8 cellular contexts compared by ENCODE assay signal in the genomic region with DNA sequence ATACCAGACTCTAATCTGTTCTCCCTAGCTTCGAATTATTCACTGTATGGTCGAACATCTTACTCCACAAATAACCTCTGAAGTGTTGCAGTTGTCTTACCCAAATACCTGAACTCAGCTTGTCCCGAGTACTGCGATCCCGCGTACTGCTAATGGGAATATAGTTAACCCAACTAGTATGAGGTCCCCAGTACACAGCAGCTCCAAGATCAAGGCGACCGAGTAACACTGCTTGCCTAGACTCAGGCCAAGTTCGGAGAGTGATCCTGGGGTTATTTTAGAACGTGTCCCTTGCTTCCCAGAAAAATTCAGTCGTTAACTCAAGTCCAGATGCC. TPM values are rescaled to one million over a fixed set of nuclear protein-coding genes. Genes with fewer than 3 reads are reported as not detected.
A peak's percentile ranks its signal among the peaks of the same experiment; 100 is the strongest.
DNase-seq lines count a peak whose midpoint lies in the region; ATAC-seq and TF ChIP-seq lines count a peak whose summit lies in the region.

No MANE protein-coding gene starts in this region.

- H3K27me3 Mint-ChIP-seq in stimulated activated naive CD8-positive, alpha-beta T cell treated with anti-CD3 and anti-CD28 coated beads, Interleukin-15, Interleukin-2, amounts not matched to agents 100 ng/mL and 50 ng/mL, for 24 hours, result peaks cover 21% of the 10 kb centered on the region

- peaks cover 16% of the 10 kb centered on the region for H3K36me3 Mint-ChIP-seq in stimulated activated naive CD8-positive, alpha-beta T cell treated with anti-CD3 and anti-CD28 coated beads, Interleukin-15, Interleukin-2, amounts not matched to agents 100 ng/mL and 50 ng/mL, for 24 hours (ENCODE audit: low read depth)

- no peaks in the 10 kb centered on the region for H3K9me3 Mint-ChIP-seq in stimulated activated naive CD8-positive, alpha-beta T cell treated with anti-CD3 and anti-CD28 coated beads, Interleukin-15, Interleukin-2, amounts not matched to agents 100 ng/mL and 50 ng/mL, for 24 hours

- 17 to 31% methylated on average over 7 to 11 of the region's 11 CpGs for WGBS in esophagus squamous epithelium, 2 donors

- no peak for ATAC-seq in stimulated activated naive CD8-positive, alpha-beta T cell treated with anti-CD3 and anti-CD28 coated beads, Interleukin-15, Interleukin-2, amounts not matched to agents 100 U/mL and 50 U/mL, for 24 hours
- ATAC-seq in HG02623 (IDR thresholded peaks at IDR 0.05; ENCODE audit: unreplicated experiment), result no peak

- H3K79me2 ChIP-seq in osteoblast (ENCODE audit: insufficient read depth, low read length), result peaks cover 45% of the 10 kb centered on the region

- peak overlapping the region; percentile 96 for H2AFZ ChIP-seq in osteoblast (ENCODE audit: low read length)

- no peak for TF ChIP-seq POLR2A in esophagus squamous epithelium (IDR thresholded peaks at IDR 0.05)

- DNase-seq in stimulated activated naive CD8-positive, alpha-beta T cell treated with anti-CD3 and anti-CD28 coated beads, Interleukin-15, Interleukin-2, amounts not matched to agents 100 U/mL and 50 U/mL, for 24 hours, result no peak
- DNase-seq in SJCRH30, result no peak
- DNase-seq in esophagus squamous epithelium (lab: John Stamatoyannopoulos, UW), result no peak
- DNase-seq in osteoblast (ENCODE audit: insufficient read length, low spot score, missing footprints), result peak; percentile 64
- no peak for DNase-seq in GM20000 (ENCODE audit: low spot score)
- no peak for DNase-seq in pons (ENCODE audit: low spot score)

- H3K27me3 ChIP-seq in SJCRH30 (no peaks in the 10 kb centered on the region), esophagus squamous epithelium (no peaks in the 10 kb centered on the region), osteoblast (ENCODE audit: insufficient read depth, low read length) (peaks cover 3% of the 10 kb centered on the region)

- TF ChIP-seq CTCF in esophagus squamous epithelium (IDR thresholded peaks at IDR 0.05) (no peak), osteoblast (IDR thresholded peaks at IDR 0.05; ENCODE audit: extremely low read depth, low read depth, low read length) (no peak), GM20000 (IDR thresholded peaks at IDR 0.05; ENCODE audit: extremely low read depth, missing control alignments) (no peak)

- peak overlapping the region; percentile 79 for H3K4me2 ChIP-seq in osteoblast (ENCODE audit: insufficient read depth, low read length)

- H4K20me1 ChIP-seq in osteoblast (ENCODE audit: insufficient read depth, low read length), result no peaks in the 10 kb centered on the region

- intact Hi-C loops in esophagus squamous epithelium (cut with DNase I), result no loop called here

- H3K4me1 ChIP-seq in SJCRH30 (peaks cover 7% of the 10 kb centered on the region), esophagus squamous epithelium (peaks cover 5 to 40% (median 16%) of the 10 kb centered on the region in 3 donors), osteoblast (ENCODE audit: insufficient read depth, low read length) (peaks cover 33% of the 10 kb centered on the region)

- H3K27ac Mint-ChIP-seq in stimulated activated naive CD8-positive, alpha-beta T cell treated with anti-CD3 and anti-CD28 coated beads, Interleukin-15, Interleukin-2, amounts not matched to agents 100 ng/mL and 50 ng/mL, for 24 hours, result peak overlapping the region; percentile 95

- peak overlapping the region; percentile 95 for H3K27ac ChIP-seq in SJCRH30
- peak overlapping the region; percentile 93 to 100 (median 98) for H3K27ac ChIP-seq in esophagus squamous epithelium
- H3K27ac ChIP-seq in osteoblast (ENCODE audit: low read depth, low read length), result peak overlapping the region; percentile 86

- peak overlapping the region; percentile 98 for H3K4me3 Mint-ChIP-seq in stimulated activated naive CD8-positive, alpha-beta T cell treated with anti-CD3 and anti-CD28 coated beads, Interleukin-15, Interleukin-2, amounts not matched to agents 100 ng/mL and 50 ng/mL, for 24 hours

- H3K4me1 Mint-ChIP-seq in stimulated activated naive CD8-positive, alpha-beta T cell treated with anti-CD3 and anti-CD28 coated beads, Interleukin-15, Interleukin-2, amounts not matched to agents 100 ng/mL and 50 ng/mL, for 24 hours (ENCODE audit: low read depth), result peaks cover 37% of the 10 kb centered on the region

- peaks cover 2% of the 10 kb centered on the region; the same call in 1 of the 2 replicates for H3K36me3 ChIP-seq in SJCRH30
- no peaks in the 10 kb centered on the region for H3K36me3 ChIP-seq in esophagus squamous epithelium
- H3K36me3 ChIP-seq in osteoblast (ENCODE audit: insufficient read depth, low read length), result no peaks in the 10 kb centered on the region

- peak overlapping the region; percentile 87 for H3K4me3 ChIP-seq in SJCRH30
- peak overlapping the region; percentile 53 to 100 (median 76) for H3K4me3 ChIP-seq in esophagus squamous epithelium
- H3K4me3 ChIP-seq in osteoblast (ENCODE audit: insufficient read depth, low read length), result peak overlapping the region; percentile 96

- H3K9me3 ChIP-seq in SJCRH30 (replicated peaks) (no peaks in the 10 kb centered on the region), esophagus squamous epithelium (no peaks in the 10 kb centered on the region), osteoblast (ENCODE audit: low read depth, low read length) (no peaks in the 10 kb centered on the region)

RNA-seq across cellular contexts. Expression of a gene that starts 0.4 kb away (rescaled TPM):
- total RNA-seq in SJCRH30 (2014; rRNA removed; shearing (Covaris generic)), result 52.7 and 62.0 TPM in 2 replicates
- 10 to 100 TPM; 13.9 to 37.3 (median 28.1) TPM for total RNA-seq in esophagus squamous epithelium
- 42.1 and 43.4 TPM in 2 replicates for total RNA-seq in osteoblast
